Comparison of ENCODE assay signal across 7 cellular contexts in genomic region chr10:123132576-123133477, GRCh38. TPM values are rescaled to one million over a fixed set of nuclear protein-coding genes. Genes with fewer than 3 reads are reported as not detected.
DNase-seq lines count a peak whose midpoint lies in the region; ATAC-seq and TF ChIP-seq lines count a peak whose summit lies in the region.

No MANE protein-coding gene starts in this region.

- no peaks in the 10 kb centered on the region for H4K20me1 ChIP-seq in PC-9 (ENCODE audit: insufficient read depth)
- H4K20me1 ChIP-seq in neural progenitor cell (ENCODE audit: low read depth): peaks cover 54% of the 10 kb centered on the region

- H3K36me3 Mint-ChIP-seq in activated T-helper 1 cell treated with anti-CD3 and anti-CD28 coated beads, Interleukin-12 subunit alpha, Interleukin-12 subunit beta, Interleukin-2, Interleukin-4 antibody, amounts not matched to agents 30 ng/mL and 10 ng/mL and 1 ng/mL, durations not matched to agents 14 hours and 24 hours and 36 hours (ENCODE audit: low read depth): peaks cover 2% of the 10 kb centered on the region
- H3K36me3 Mint-ChIP-seq in neural progenitor cell: no peaks in the 10 kb centered on the region

- TF ChIP-seq CTCF in GM12872 (IDR thresholded peaks at IDR 0.05; ENCODE audit: insufficient read depth, low read depth, low read length) (peak; percentile 93), PC-9 (conservative IDR thresholded peaks at IDR 0.05) (peak; percentile 60), fibroblast of villous mesenchyme (IDR thresholded peaks at IDR 0.05; ENCODE audit: insufficient read depth, low read depth, low read length) (peak; percentile 93), neural progenitor cell (IDR thresholded peaks at IDR 0.05) (peak; percentile 92)

- no peak overlapping the region; the same call in 1 of the 2 replicates for H3K4me2 ChIP-seq in PC-9
- peak overlapping the region; percentile 84 for H3K4me2 ChIP-seq in neural progenitor cell

- H3K79me2 ChIP-seq in PC-9 (ENCODE audit: low read depth) (no peaks in the 10 kb centered on the region), neural progenitor cell (ENCODE audit: low read depth) (no peaks in the 10 kb centered on the region)

- no TSS peak for BruUV-seq in PC-9 (replicated peaks; lab: Mats Ljungman, UMichigan)

- H3K4me1 ChIP-seq in PC-9 (replicated peaks; ENCODE audit: insufficient read depth): peaks cover 14% of the 10 kb centered on the region
- peaks cover 39% of the 10 kb centered on the region for H3K4me1 ChIP-seq in neural progenitor cell

- intact Hi-C loops in PC-9 (cut with micrococcal nuclease; ENCODE audit: unreplicated experiment): loop anchor here (2.0 to 5.0 kb wide), 3 partner anchors 91 to 426 kb away; no protein-coding TSS in a partner anchor
- intact Hi-C loops in activated T-helper 1 cell treated with anti-CD3 and anti-CD28 coated beads, Interleukin-12 subunit alpha, Interleukin-12 subunit beta, Interleukin-2, Interleukin-4 antibody, amounts not matched to agents 30 ng/mL and 10 ng/mL and 1 ng/mL, durations not matched to agents 14 hours and 24 hours and 36 hours (cut with micrococcal nuclease): loop anchor here (1.0 to 10.0 kb wide), 6 partner anchors 90 to 832 kb away; partner anchors contain the start of gene HTRA1

- peak overlapping the region; percentile 48 for H3K4me3 Mint-ChIP-seq in activated T-helper 1 cell treated with anti-CD3 and anti-CD28 coated beads, Interleukin-12 subunit alpha, Interleukin-12 subunit beta, Interleukin-2, Interleukin-4 antibody, amounts not matched to agents 30 ng/mL and 10 ng/mL and 1 ng/mL, durations not matched to agents 14 hours and 24 hours and 36 hours
- peak overlapping the region; percentile 77 for H3K4me3 Mint-ChIP-seq in neural progenitor cell

- H3F3A ChIP-seq in PC-9 (ENCODE audit: insufficient read depth, low read depth) (no peaks in the 10 kb centered on the region), neural progenitor cell (ENCODE audit: low read depth) (peaks cover 43% of the 10 kb centered on the region)

- CTCF ChIA-PET in PC-9 (lab: Charles Lee): interaction anchor here (0.6 kb wide), 1 partner anchor 1998 kb away, joined by 3 read pairs; no protein-coding TSS in a partner anchor

- no peak overlapping the region for H3K9ac ChIP-seq in neural progenitor cell

- H3K27ac Mint-ChIP-seq in activated T-helper 1 cell treated with anti-CD3 and anti-CD28 coated beads, Interleukin-12 subunit alpha, Interleukin-12 subunit beta, Interleukin-2, Interleukin-4 antibody, amounts not matched to agents 30 ng/mL and 10 ng/mL and 1 ng/mL, durations not matched to agents 14 hours and 24 hours and 36 hours: peak overlapping the region; percentile 85
- no peak overlapping the region for H3K27ac Mint-ChIP-seq in neural progenitor cell

- DNase-seq in PC-9: peak in 1 of 2 experiments; percentile 65
- peak; percentile 74 for DNase-seq in activated T-helper 1 cell treated with anti-CD3 and anti-CD28 coated beads, Interleukin-12 subunit alpha, Interleukin-12 subunit beta, Interleukin-2, Interleukin-4 antibody, amounts not matched to agents 30 ng/mL and 10 ng/mL and 1 ng/mL, durations not matched to agents 14 hours and 24 hours and 36 hours (ENCODE audit: low spot score)
- DNase-seq in fibroblast of villous mesenchyme (ENCODE audit: low read depth): peak; percentile 86
- DNase-seq in neural progenitor cell (ENCODE audit: low spot score): peak; percentile 96
- DNase-seq in stimulated activated naive CD8-positive, alpha-beta T cell treated with anti-CD3 and anti-CD28 coated beads, Interleukin-15, Interleukin-2, amounts not matched to agents 100 U/mL and 50 U/mL, for 24 hours: peak; percentile 91

- H3K36me3 ChIP-seq in PC-9 (ENCODE audit: low read depth) (no peaks in the 10 kb centered on the region), neural progenitor cell (no peaks in the 10 kb centered on the region)

- H3K27me3 Mint-ChIP-seq in activated T-helper 1 cell treated with anti-CD3 and anti-CD28 coated beads, Interleukin-12 subunit alpha, Interleukin-12 subunit beta, Interleukin-2, Interleukin-4 antibody, amounts not matched to agents 30 ng/mL and 10 ng/mL and 1 ng/mL, durations not matched to agents 14 hours and 24 hours and 36 hours (ENCODE audit: insufficient read depth): peaks cover 74% of the 10 kb centered on the region
- H3K27me3 Mint-ChIP-seq in neural progenitor cell (ENCODE audit: insufficient read depth, low read depth): peaks cover 70% of the 10 kb centered on the region

- H3K9me3 ChIP-seq in PC-9 (ENCODE audit: insufficient read depth, low read depth) (no peaks in the 10 kb centered on the region), neural progenitor cell (ENCODE audit: low read depth) (no peaks in the 10 kb centered on the region)

- H3K27ac ChIP-seq in PC-9 (no peak overlapping the region), neural progenitor cell (no peak overlapping the region)

- H3K4me3 ChIP-seq in PC-9 (no peak overlapping the region), fibroblast of villous mesenchyme (ENCODE audit: low read depth, low read length) (peak overlapping the region; percentile 40), neural progenitor cell (peak overlapping the region; percentile 45)

- H3K4me1 Mint-ChIP-seq in activated T-helper 1 cell treated with anti-CD3 and anti-CD28 coated beads, Interleukin-12 subunit alpha, Interleukin-12 subunit beta, Interleukin-2, Interleukin-4 antibody, amounts not matched to agents 30 ng/mL and 10 ng/mL and 1 ng/mL, durations not matched to agents 14 hours and 24 hours and 36 hours (ENCODE audit: low read depth): peaks cover 23% of the 10 kb centered on the region
- peaks cover 19% of the 10 kb centered on the region for H3K4me1 Mint-ChIP-seq in neural progenitor cell

- no peak overlapping the region for H2AFZ ChIP-seq in PC-9
- peak overlapping the region; percentile 69 for H2AFZ ChIP-seq in neural progenitor cell (replicated peaks)

- no peaks in the 10 kb centered on the region for H3K9me3 Mint-ChIP-seq in activated T-helper 1 cell treated with anti-CD3 and anti-CD28 coated beads, Interleukin-12 subunit alpha, Interleukin-12 subunit beta, Interleukin-2, Interleukin-4 antibody, amounts not matched to agents 30 ng/mL and 10 ng/mL and 1 ng/mL, durations not matched to agents 14 hours and 24 hours and 36 hours
- H3K9me3 Mint-ChIP-seq in neural progenitor cell: no peaks in the 10 kb centered on the region

- ATAC-seq in HG03521 (IDR thresholded peaks at IDR 0.05; ENCODE audit: unreplicated experiment): peak; percentile 52
- ATAC-seq in stimulated activated naive CD8-positive, alpha-beta T cell treated with anti-CD3 and anti-CD28 coated beads, Interleukin-15, Interleukin-2, amounts not matched to agents 100 U/mL and 50 U/mL, for 24 hours: peak; percentile 65

- no peaks in the 10 kb centered on the region for H3K9me2 ChIP-seq in PC-9 (ENCODE audit: insufficient read depth)

- H3K27me3 ChIP-seq in PC-9 (ENCODE audit: insufficient read depth, low read depth): no peaks in the 10 kb centered on the region
- peaks cover 100% of the 10 kb centered on the region for H3K27me3 ChIP-seq in neural progenitor cell

- POLR2A ChIA-PET in PC-9 (lab: Charles Lee; ENCODE audit: unreplicated experiment): no interaction called here

RNA-seq across cellular contexts. Expression of gene HMX3, which starts 2.9 kb away (rescaled TPM):
- total RNA-seq in PC-9 (2021) (not detected in 2 replicates), fibroblast of villous mesenchyme (not detected in 2 replicates), neural progenitor cell (ENCODE audit: low replicate concordance) (0.12 TPM in 1 of 2 replicates, not detected in the other)
- not detected in 2 replicates for total RNA-seq in activated T-helper 1 cell treated with anti-CD3 and anti-CD28 coated beads, Interleukin-12 subunit alpha, Interleukin-12 subunit beta, Interleukin-2, Interleukin-4 antibody, amounts not matched to agents 30 ng/mL and 10 ng/mL and 1 ng/mL, durations not matched to agents 14 hours and 24 hours and 36 hours

RNA-seq across cellular contexts. Expression of gene HMX2, which starts 15.1 kb away (rescaled TPM):
- total RNA-seq in PC-9 (2021) (not detected in 2 replicates), fibroblast of villous mesenchyme (not detected in 2 replicates), neural progenitor cell (ENCODE audit: low replicate concordance) (0.15 and 0.21 TPM in 2 replicates)
- total RNA-seq in activated T-helper 1 cell treated with anti-CD3 and anti-CD28 coated beads, Interleukin-12 subunit alpha, Interleukin-12 subunit beta, Interleukin-2, Interleukin-4 antibody, amounts not matched to agents 30 ng/mL and 10 ng/mL and 1 ng/mL, durations not matched to agents 14 hours and 24 hours and 36 hours: not detected in 2 replicates

RNA-seq across cellular contexts. Expression of gene BUB3, which starts 21.4 kb away (rescaled TPM):
- total RNA-seq in PC-9 (2021): 96.5 and 112 TPM in 2 replicates
- total RNA-seq in activated T-helper 1 cell treated with anti-CD3 and anti-CD28 coated beads, Interleukin-12 subunit alpha, Interleukin-12 subunit beta, Interleukin-2, Interleukin-4 antibody, amounts not matched to agents 30 ng/mL and 10 ng/mL and 1 ng/mL, durations not matched to agents 14 hours and 24 hours and 36 hours: 197 and 201 TPM in 2 replicates
- 134 and 158 TPM in 2 replicates for total RNA-seq in fibroblast of villous mesenchyme
- 245 and 249 TPM in 2 replicates for total RNA-seq in neural progenitor cell (ENCODE audit: low replicate concordance)
